ENCODE assay signal across 1 cellular context in genomic region chr9:107283621-107284616, GRCh38.
TF ChIP-seq lines count a peak whose summit lies in the region.

No MANE protein-coding gene starts in this region.

TF ChIP-seq in K562, 482 proteins besides CTCF, POLR2A, EP300 and RAD21 (continued from another document and continues in another):
- TF ChIP-seq ZNF318 (IDR thresholded peaks at IDR 0.05; ENCODE audit: borderline replicate concordance in 1 of 2, low read depth in 1 of 2) (no peak), RBM22 (IDR thresholded peaks at IDR 0.05; ENCODE audit: low read depth, low read length, poor library complexity, severe bottlenecking) (no peak), ZFP30 (CRISPR knock-in tag; IDR thresholded peaks at IDR 0.05; ENCODE audit: borderline replicate concordance) (no peak), MXD1 (CRISPR knock-in tag; IDR thresholded peaks at IDR 0.05; ENCODE audit: borderline replicate concordance, poor library complexity, severe bottlenecking) (no peak), NFIC (IDR thresholded peaks at IDR 0.05) (no peak), ZNF124 (CRISPR knock-in tag; IDR thresholded peaks at IDR 0.05) (no peak), IRF9 (tag; IDR thresholded peaks at IDR 0.05) (no peak), ATF2 (CRISPR knock-in tag; IDR thresholded peaks at IDR 0.05) (no peak), PTTG1 (tag; IDR thresholded peaks at IDR 0.05; ENCODE audit: low read depth) (no peak), WHSC1 (IDR thresholded peaks at IDR 0.05; ENCODE audit: low read length) (no peak), SRSF1 (IDR thresholded peaks at IDR 0.05; ENCODE audit: low read depth, low read length) (no peak), TCF15 (CRISPR knock-in tag; IDR thresholded peaks at IDR 0.05) (no peak), ZNF766 (CRISPR knock-in tag; conservative IDR thresholded peaks at IDR 0.05) (no peak), NR0B1 (IDR thresholded peaks at IDR 0.05; ENCODE audit: partially characterized antibody) (no peak), ZNF830 (CRISPR knock-in tag; IDR thresholded peaks at IDR 0.05) (no peak), CBX1 (IDR thresholded peaks at IDR 0.05; ENCODE audit: low read depth) (no peak), CC2D1A (IDR thresholded peaks at IDR 0.05) (no peak), ZNF407 (IDR thresholded peaks at IDR 0.05; ENCODE audit: low read depth) (no peak), ZNF347 (CRISPR knock-in tag; IDR thresholded peaks at IDR 0.05; ENCODE audit: low read depth) (no peak), MCM7 (IDR thresholded peaks at IDR 0.05) (no peak), U2AF1 (optimal IDR thresholded peaks at IDR 0.05; ENCODE audit: low read depth, low read length) (no peak), CREM (IDR thresholded peaks at IDR 0.05; ENCODE audit: low read depth) (peak; percentile 68; the same call in 1 of the 2 replicates), ESRRA (IDR thresholded peaks at IDR 0.05; ENCODE audit: borderline replicate concordance, low read depth) (no peak), POLR2AphosphoS5 (IDR thresholded peaks at IDR 0.05; ENCODE audit: control insufficient read depth, insufficient read depth, low read depth, low read length) (0 out of 2 replicates have a peak, but pooled peaks have one; percentile 26), HDAC1 (IDR thresholded peaks at IDR 0.05) (peak in 1 of 2 experiments; percentile 59; a peak in 2 of 4 replicates), JUND (IDR thresholded peaks at IDR 0.05; ENCODE audit: borderline replicate concordance, low read depth, low read length) (no peak), JUND (tag; IDR thresholded peaks at IDR 0.05; ENCODE audit: borderline replicate concordance, low read depth, low read length) (no peak; the same call in 2 of the 3 replicates), NR1H2 (CRISPR knock-in tag; IDR thresholded peaks at IDR 0.05) (no peak), FOXP1 (CRISPR knock-in tag; IDR thresholded peaks at IDR 0.05) (no peak), TSHZ1 (CRISPR knock-in tag; IDR thresholded peaks at IDR 0.05) (no peak), ZNF785 (CRISPR knock-in tag; IDR thresholded peaks at IDR 0.05) (no peak), ZNF586 (CRISPR knock-in tag; conservative IDR thresholded peaks at IDR 0.05) (no peak), ZNF263 (CRISPR knock-in tag; IDR thresholded peaks at IDR 0.05; ENCODE audit: borderline replicate concordance) (no peak), MEF2D (tag; conservative IDR thresholded peaks at IDR 0.05; ENCODE audit: low read depth) (no peak)
